ENCODE assay signal across 9 cellular contexts in the genomic region with DNA sequence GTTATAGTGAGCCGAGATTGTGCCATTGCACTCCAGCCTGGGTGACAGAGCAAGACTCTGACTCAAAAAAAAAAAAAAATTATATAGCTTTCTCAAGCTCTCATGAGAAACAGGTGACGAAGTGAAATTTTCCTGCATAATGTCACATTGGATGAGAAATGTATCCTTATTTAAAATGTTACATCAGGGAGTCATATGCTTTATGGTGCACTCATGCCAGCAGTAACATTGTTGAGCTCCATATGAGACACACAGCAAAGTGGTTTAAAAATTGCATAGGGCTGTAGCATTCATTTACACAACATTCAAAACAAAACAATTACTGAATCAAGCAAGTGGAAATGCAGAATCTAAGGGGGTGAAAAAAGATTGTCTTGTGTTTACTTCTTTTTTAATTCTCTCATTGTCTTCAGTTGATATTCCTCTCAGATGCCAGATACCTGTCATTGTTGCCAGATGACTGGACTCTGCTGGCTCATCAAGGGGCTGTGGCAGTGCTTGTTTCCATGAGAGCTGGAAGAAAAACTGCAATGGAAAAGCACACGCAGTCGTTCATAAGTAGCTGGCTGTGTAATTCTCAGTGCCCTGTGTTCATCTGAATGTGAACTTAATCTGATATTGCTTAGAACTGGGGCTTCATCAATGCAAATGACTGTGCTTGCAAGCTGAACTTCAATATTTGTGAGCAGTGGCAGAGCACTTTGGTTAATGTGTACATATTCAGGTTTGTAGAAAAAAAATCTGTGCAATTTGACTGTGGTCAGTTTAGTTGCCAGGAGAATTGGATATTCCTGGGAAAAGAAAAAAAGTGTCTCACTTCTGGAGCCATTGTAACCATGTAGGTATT.
A peak's percentile ranks its signal among the peaks of the same experiment; 100 is the strongest.
DNase-seq lines count a peak whose midpoint lies in the region; ATAC-seq and TF ChIP-seq lines count a peak whose summit lies in the region.
"Had no signal": no experiment of that assay in that cellular context is flagged by ENCODE, and none has a peak within 500 bp of the region (broad histone marks: within the 10 kb centered on the region; RNA-seq: fewer than 3 reads in every experiment).

No MANE protein-coding gene starts in this region.

- no peak overlapping the region for H3K4me3 Mint-ChIP-seq in activated naive CD4-positive, alpha-beta T cell treated with anti-CD3 and anti-CD28 coated beads, Interleukin-2, amount 10 ng/mL, durations not matched to agents 7 days and 5 days
- H3K4me3 Mint-ChIP-seq in type B pancreatic cell, result peak overlapping the region; percentile 53
- H3K4me3 Mint-ChIP-seq in natural killer cell, result no peak overlapping the region
- no peak overlapping the region for H3K4me3 Mint-ChIP-seq in stimulated activated memory B cell treated with anti-CD40 and anti-IgM and Interleukin-4, amounts not matched to agents 10 μg/mL and 1 μg/mL and 100 μg/mL, for 72 hours

- H3K27me3 Mint-ChIP-seq in activated naive CD4-positive, alpha-beta T cell treated with anti-CD3 and anti-CD28 coated beads, Interleukin-2, amount 10 ng/mL, durations not matched to agents 7 days and 5 days, result no peaks in the 10 kb centered on the region
- H3K27me3 Mint-ChIP-seq in type B pancreatic cell (no peaks in the 10 kb centered on the region), natural killer cell (ENCODE audit: low read depth in 2 of 2) (no peaks in the 10 kb centered on the region)
- H3K27me3 Mint-ChIP-seq in stimulated activated memory B cell treated with anti-CD40 and anti-IgM and Interleukin-4, amounts not matched to agents 10 μg/mL and 1 μg/mL and 100 μg/mL, for 72 hours, result no peaks in the 10 kb centered on the region

- no peaks in the 10 kb centered on the region for H3K9me3 Mint-ChIP-seq in activated naive CD4-positive, alpha-beta T cell treated with anti-CD3 and anti-CD28 coated beads, Interleukin-2, amount 50 U/mL, for 72 hours
- peaks cover 2% of the 10 kb centered on the region for H3K9me3 Mint-ChIP-seq in activated naive CD4-positive, alpha-beta T cell treated with anti-CD3 and anti-CD28 coated beads, Interleukin-2, amount 10 ng/mL, durations not matched to agents 7 days and 5 days
- H3K9me3 Mint-ChIP-seq in type B pancreatic cell (peaks cover 5% of the 10 kb centered on the region), natural killer cell (no peaks in the 10 kb centered on the region)
- H3K9me3 Mint-ChIP-seq in stimulated activated memory B cell treated with anti-CD40 and anti-IgM and Interleukin-4, amounts not matched to agents 10 μg/mL and 1 μg/mL and 100 μg/mL, for 72 hours, result no peaks in the 10 kb centered on the region

- intact Hi-C loops in natural killer cell (cut with micrococcal nuclease), result no loop called here
- intact Hi-C loops in head of caudate nucleus (cut with DNase I), result no loop called here

- CTCF ChIA-PET in activated naive CD4-positive, alpha-beta T cell treated with anti-CD3 and anti-CD28 coated beads, Interleukin-2, amount 10 ng/mL, durations not matched to agents 7 days and 5 days (lab: Charles Lee), result no interaction called here

- H3K36me3 Mint-ChIP-seq in activated naive CD4-positive, alpha-beta T cell treated with anti-CD3 and anti-CD28 coated beads, Interleukin-2, amount 50 U/mL, for 72 hours, result peaks cover 0 to 10% of the 10 kb centered on the region in 2 donors
- no peaks in the 10 kb centered on the region for H3K36me3 Mint-ChIP-seq in activated naive CD4-positive, alpha-beta T cell treated with anti-CD3 and anti-CD28 coated beads, Interleukin-2, amount 10 ng/mL, durations not matched to agents 7 days and 5 days
- H3K36me3 Mint-ChIP-seq in type B pancreatic cell (no peaks in the 10 kb centered on the region), natural killer cell (no peaks in the 10 kb centered on the region)
- peaks cover 5% of the 10 kb centered on the region for H3K36me3 Mint-ChIP-seq in stimulated activated memory B cell treated with anti-CD40 and anti-IgM and Interleukin-4, amounts not matched to agents 10 μg/mL and 1 μg/mL and 100 μg/mL, for 72 hours

- no peak for DNase-seq in activated naive CD4-positive, alpha-beta T cell treated with anti-CD3 and anti-CD28 coated beads, Interleukin-2, amount 50 U/mL, for 72 hours (ENCODE audit: low spot score in 2 of 2)
- DNase-seq in activated naive CD4-positive, alpha-beta T cell treated with anti-CD3 and anti-CD28 coated beads, Interleukin-2, amount 10 ng/mL, durations not matched to agents 7 days and 5 days, result no peak
- DNase-seq in astrocyte of the spinal cord (ENCODE audit: low read depth, low spot score) (peak; percentile 76), left lobe of liver (ENCODE audit: low spot score) (no peak), type B pancreatic cell (ENCODE audit: extremely low spot score, unreplicated experiment) (no peak), natural killer cell (no peak), head of caudate nucleus (no peak)
- DNase-seq: activated naive CD4-positive, alpha-beta T cell treated with anti-CD3 and anti-CD28 coated beads, Interleukin-2, amount 50 U/mL, for 16 hours had no signal

- peak; percentile 33 to 68 for ATAC-seq in activated naive CD4-positive, alpha-beta T cell treated with anti-CD3 and anti-CD28 coated beads, Interleukin-2, amount 50 U/mL, for 72 hours
- peak; percentile 70 for ATAC-seq in left lobe of liver
- ATAC-seq in natural killer cell, result no peak
- no peak for ATAC-seq in stimulated activated memory B cell treated with anti-CD40 and anti-IgM and Interleukin-4, amounts not matched to agents 10 μg/mL and 1 μg/mL and 100 μg/mL, for 72 hours

- in situ Hi-C loops in astrocyte of the spinal cord (cut with HindIII; ENCODE audit: low sequenced_read_pairs), result no loop called here

- no peak overlapping the region for H3K4me3 ChIP-seq in astrocyte of the spinal cord (ENCODE audit: low read depth, low read length)

- no peaks in the 10 kb centered on the region for H3K4me1 Mint-ChIP-seq in activated naive CD4-positive, alpha-beta T cell treated with anti-CD3 and anti-CD28 coated beads, Interleukin-2, amount 10 ng/mL, durations not matched to agents 7 days and 5 days
- peaks cover 22% of the 10 kb centered on the region for H3K4me1 Mint-ChIP-seq in type B pancreatic cell (ENCODE audit: unreplicated experiment)
- H3K4me1 Mint-ChIP-seq in natural killer cell, result no peaks in the 10 kb centered on the region
- H3K4me1 Mint-ChIP-seq in stimulated activated memory B cell treated with anti-CD40 and anti-IgM and Interleukin-4, amounts not matched to agents 10 μg/mL and 1 μg/mL and 100 μg/mL, for 72 hours, result no peaks in the 10 kb centered on the region

- H3K27ac Mint-ChIP-seq in activated naive CD4-positive, alpha-beta T cell treated with anti-CD3 and anti-CD28 coated beads, Interleukin-2, amount 50 U/mL, for 72 hours, result peak overlapping the region in 1 of 2 donors; percentile 68
- H3K27ac Mint-ChIP-seq in activated naive CD4-positive, alpha-beta T cell treated with anti-CD3 and anti-CD28 coated beads, Interleukin-2, amount 10 ng/mL, durations not matched to agents 7 days and 5 days, result no peak overlapping the region
- H3K27ac Mint-ChIP-seq in type B pancreatic cell, result peak overlapping the region; percentile 81
- no peak overlapping the region for H3K27ac Mint-ChIP-seq in natural killer cell
- H3K27ac Mint-ChIP-seq in stimulated activated memory B cell treated with anti-CD40 and anti-IgM and Interleukin-4, amounts not matched to agents 10 μg/mL and 1 μg/mL and 100 μg/mL, for 72 hours, result no peak overlapping the region

- TF ChIP-seq CTCF in astrocyte of the spinal cord (IDR thresholded peaks at IDR 0.05; ENCODE audit: low read depth, low read length) (no peak), type B pancreatic cell (conservative IDR thresholded peaks at IDR 0.05) (no peak), natural killer cell (IDR thresholded peaks at IDR 0.05) (no peak)

Comparison
In these comparisons a context has a peak if more than half of its experiments do, and no peak if none do; other contexts are left out.
1. ATAC-seq: peak in activated naive CD4-positive, alpha-beta T cell treated with anti-CD3 and anti-CD28 coated beads, Interleukin-2, amount 50 U/mL, for 72 hours (2 of 2) and left lobe of liver (single experiment); none in natural killer cell (0 of 3) and stimulated activated memory B cell treated with anti-CD40 and anti-IgM and Interleukin-4, amounts not matched to agents 10 μg/mL and 1 μg/mL and 100 μg/mL, for 72 hours (single experiment).